34 cellular contexts compared by ENCODE assay signal in genomic region chr20:44447827-44448419, GRCh38.
"Had no signal": no experiment of that assay in that cellular context is flagged by ENCODE, and none has a peak within 500 bp of the region (broad histone marks: within the 10 kb centered on the region; RNA-seq: fewer than 3 reads in every experiment).

No MANE protein-coding gene starts in this region.

- H3K4me3 ChIP-seq: breast epithelium, left lung, lung, pancreas, prostate gland, sigmoid colon, smooth muscle cell, tibial nerve had no signal

- H3K36me3 ChIP-seq: breast epithelium, left lung, pancreas, prostate gland, sigmoid colon, tibial nerve had no signal

- H3K36me3 Mint-ChIP-seq: immature natural killer cell had no signal

- DNase-seq: activated B cell treated with CpG ODN at 0.5 μM for 24 hours; activated CD4-positive, alpha-beta T cell treated with anti-CD3 and anti-CD28 coated beads, Interleukin-2, amount 50 U/mL, for 1 hour; activated CD8-positive, alpha-beta T cell treated with anti-CD3 and anti-CD28 coated beads for 36 hours; activated gamma-delta T cell treated with Interleukin-2 at 50 U/mL for 16 hours; activated naive CD4-positive, alpha-beta T cell treated with anti-CD3 and anti-CD28 coated beads, Interleukin-2, amount 50 U/mL, for 16 hours; activated T-cell treated with anti-CD3 and anti-CD28 coated beads, Interleukin-2, amount 50 U/mL, for 4 hours; central memory CD4-positive, alpha-beta T cell; endodermal cell; foreskin fibroblast; head of caudate nucleus; hypothalamus; immature natural killer cell; left lung; mesendoderm; nucleus accumbens; pancreas; retina; sigmoid colon; stimulated activated CD4-positive, alpha-beta T cell treated with anti-CD3 and anti-CD28 coated beads, Interleukin-1b, Interleukin-23, amount 100 ng/mL, for 48 hours; stimulated activated CD4-positive, alpha-beta T cell treated with anti-CD3 and anti-CD28 coated beads, Interleukin-4, amount 100 ng/mL, for 4 hours; stimulated activated CD8-positive, alpha-beta memory T cell treated with anti-CD3 and anti-CD28 coated beads, Interleukin-4, amount 100 ng/mL, for 48 hours; stimulated activated naive CD4-positive, alpha-beta T cell treated with Interleukin-2 at 50 U/mL for 16 hours; T-helper 1 cell had no signal

- H3K4me2 ChIP-seq: smooth muscle cell had no signal

- H3K4me1 ChIP-seq: breast epithelium, left lung, pancreas, prostate gland, sigmoid colon, tibial nerve had no signal

- ATAC-seq: activated CD8-positive, alpha-beta T cell treated with anti-CD3 and anti-CD28 coated beads for 36 hours; activated T-cell treated with anti-CD3 and anti-CD28 coated beads, Interleukin-2, amount 50 U/mL, for 4 hours; activated T-helper 17 cell treated with anti-CD3 and anti-CD28 coated beads, Interleukin-2, amount 50 U/mL, for 72 hours; esophagus mucosa; left lung; pancreas had no signal

- H3K27me3 Mint-ChIP-seq: activated CD8-positive, alpha-beta T cell treated with anti-CD3 and anti-CD28 coated beads for 36 hours had no signal

- H3K4me3 Mint-ChIP-seq: activated B cell treated with CpG ODN at 0.5 μM for 24 hours; activated CD8-positive, alpha-beta T cell treated with anti-CD3 and anti-CD28 coated beads for 36 hours; activated T-cell treated with anti-CD3 and anti-CD28 coated beads, Interleukin-2, amount 50 U/mL, for 4 hours; activated T-helper 17 cell treated with anti-CD3 and anti-CD28 coated beads, Interleukin-2, amount 50 U/mL, for 72 hours; dendritic cell treated with granulocyte-macrophage colony-stimulating factor and Interleukin-4, amounts not matched to agents 40 ng/mL and 50 ng/mL, for 4 days; endodermal cell; immature natural killer cell; nephron; T-helper 2 cell treated with Interferon-gamma antibody and Interleukin-4, amounts not matched to agents 5 μg/mL and 100 μg/mL, for 36 hours had no signal

- H3K27ac Mint-ChIP-seq: activated B cell treated with CpG ODN at 0.5 μM for 24 hours; activated CD8-positive, alpha-beta T cell treated with anti-CD3 and anti-CD28 coated beads for 36 hours; activated T-helper 17 cell treated with anti-CD3 and anti-CD28 coated beads, Interleukin-2, amount 50 U/mL, for 72 hours; dendritic cell treated with granulocyte-macrophage colony-stimulating factor and Interleukin-4, amounts not matched to agents 40 ng/mL and 50 ng/mL, for 4 days; endodermal cell; nephron; T-helper 2 cell treated with Interferon-gamma antibody and Interleukin-4, amounts not matched to agents 5 μg/mL and 100 μg/mL, for 36 hours had no signal

- H3K9me3 ChIP-seq: breast epithelium, left lung, pancreas, prostate gland, sigmoid colon, tibial nerve had no signal

- H3K9me3 Mint-ChIP-seq: activated B cell treated with CpG ODN at 0.5 μM for 24 hours; activated CD8-positive, alpha-beta T cell treated with anti-CD3 and anti-CD28 coated beads for 36 hours; activated T-helper 17 cell treated with anti-CD3 and anti-CD28 coated beads, Interleukin-2, amount 50 U/mL, for 72 hours; dendritic cell treated with granulocyte-macrophage colony-stimulating factor and Interleukin-4, amounts not matched to agents 40 ng/mL and 50 ng/mL, for 4 days; immature natural killer cell; nephron; T-helper 2 cell treated with Interferon-gamma antibody and Interleukin-4, amounts not matched to agents 5 μg/mL and 100 μg/mL, for 36 hours had no signal

- H3K4me1 Mint-ChIP-seq: activated B cell treated with CpG ODN at 0.5 μM for 24 hours; activated T-helper 17 cell treated with anti-CD3 and anti-CD28 coated beads, Interleukin-2, amount 50 U/mL, for 72 hours; immature natural killer cell; nephron had no signal

- FAIRE-seq: pancreas, urothelium cell line had no signal

- H3K27me3 ChIP-seq: breast epithelium, left lung, pancreas, tibial nerve had no signal

- H3K27ac ChIP-seq: breast epithelium, left lung, pancreas, prostate gland, sigmoid colon, tibial nerve had no signal
